ENCODE assay signal across 18 cellular contexts in genomic region chr16:84886536-84887090, GRCh38.
"Had no signal": no experiment of that assay in that cellular context is flagged by ENCODE, and none has a peak within 500 bp of the region (broad histone marks: within the 10 kb centered on the region; RNA-seq: fewer than 3 reads in every experiment).

No MANE protein-coding gene starts in this region.

- H3K27me3 ChIP-seq: right lobe of liver, testis, tibial nerve had no signal

- DNase-seq: effector memory CD4-positive, alpha-beta T cell; hippocampal formation; kidney glomerular epithelial cell; mammary epithelial cell; naive thymus-derived CD4-positive, alpha-beta T cell; occipital lobe; right lobe of liver; spleen; stimulated activated CD4-positive, alpha-beta T cell treated with anti-CD3 and anti-CD28 coated beads, Interleukin-15, amount 100 ng/mL, for 24 hours; stimulated activated CD4-positive, alpha-beta T cell treated with anti-CD3 and anti-CD28 coated beads, Interleukin-1b, Interleukin-23, amount 100 ng/mL, for 48 hours; stimulated activated CD4-positive, alpha-beta T cell treated with anti-CD3 and anti-CD28 coated beads, Interleukin-4, amount 100 ng/mL, for 4 hours; stimulated activated naive B cell treated with anti-CD40 and anti-IgM and Interleukin-4, amounts not matched to agents 10 μg/mL and 1 μg/mL and 100 μg/mL, for 72 hours; stimulated activated naive CD8-positive, alpha-beta T cell treated with anti-CD3 and anti-CD28 coated beads, Interleukin-15, amount 100 ng/mL, for 72 hours; testis had no signal

- H3K4me3 ChIP-seq: heart left ventricle, prostate gland, right lobe of liver, spleen, testis, tibial nerve had no signal

- H3K9me3 ChIP-seq: heart left ventricle, prostate gland, right lobe of liver, spleen, testis, tibial nerve had no signal

- H3K4me1 ChIP-seq: right lobe of liver had no signal

- H3K36me3 ChIP-seq: prostate gland, right lobe of liver had no signal

- H2AFZ ChIP-seq: parathyroid adenoma had no signal

- H3K9ac ChIP-seq: parathyroid adenoma had no signal

- H3K79me2 ChIP-seq: parathyroid adenoma had no signal

- H3K27ac ChIP-seq: parathyroid adenoma, right lobe of liver, spleen had no signal
